ENCODE assay signal across 8 cellular contexts in genomic region chr6:131061041-131061770, GRCh38. TPM values are rescaled to one million over a fixed set of nuclear protein-coding genes. Genes with fewer than 3 reads are reported as not detected.
A peak's percentile ranks its signal among the peaks of the same experiment; 100 is the strongest.
DNase-seq lines count a peak whose midpoint lies in the region; ATAC-seq and TF ChIP-seq lines count a peak whose summit lies in the region.

No MANE protein-coding gene starts in this region.

- H3K36me3 Mint-ChIP-seq in nephron progenitor cell (ENCODE audit: low read depth) = peaks cover 32% of the 10 kb centered on the region

- no peaks in the 10 kb centered on the region for H3K36me3 ChIP-seq in colonic mucosa

- peaks cover 9% of the 10 kb centered on the region for H3K4me1 ChIP-seq in colonic mucosa

- no peak for TF ChIP-seq CTCF in colonic mucosa (IDR thresholded peaks at IDR 0.05)
- TF ChIP-seq CTCF in nephron progenitor cell (IDR thresholded peaks at IDR 0.05) = no peak

- peak overlapping the region in 1 of 2 donors; percentile 75 for H3K9ac ChIP-seq in colonic mucosa (ENCODE audit: low read depth in 2 of 2, low read length in 2 of 2)

- peak overlapping the region; percentile 92 for H3K4me3 Mint-ChIP-seq in nephron progenitor cell

- intact Hi-C loops in colonic mucosa (cut with DNase I) = no loop called here

- peaks cover 32% of the 10 kb centered on the region for H3K9me3 Mint-ChIP-seq in nephron progenitor cell

- H3K4me1 Mint-ChIP-seq in nephron progenitor cell = peaks cover 28% of the 10 kb centered on the region

- no peaks in the 10 kb centered on the region for H3K27me3 ChIP-seq in colonic mucosa

- peak overlapping the region; percentile 93 for H3K4me3 ChIP-seq in colonic mucosa

- H3K27ac ChIP-seq in colonic mucosa = peak overlapping the region; percentile 26

- ATAC-seq in GM18511 (IDR thresholded peaks at IDR 0.05; ENCODE audit: unreplicated experiment) (peak; percentile 36), HG03457 (IDR thresholded peaks at IDR 0.05; ENCODE audit: unreplicated experiment) (no peak)

- peak overlapping the region; percentile 2 for H3K27ac Mint-ChIP-seq in nephron progenitor cell

- DNase-seq in Kasumi-1 (lab: John Stamatoyannopoulos, UW) (peak; percentile 8 to 17), colonic mucosa (no peak), nephron progenitor cell (no peak), NCI-H510A (lab: John Stamatoyannopoulos, UW) (no peak), SKM-1 (lab: John Stamatoyannopoulos, UW; ENCODE audit: unreplicated experiment) (no peak), NCI-H2029 (lab: John Stamatoyannopoulos, UW) (no peak)

- H3K27me3 Mint-ChIP-seq in nephron progenitor cell (ENCODE audit: low read depth, poor library complexity) = peaks cover 8% of the 10 kb centered on the region

- no peaks in the 10 kb centered on the region for H3K9me3 ChIP-seq in colonic mucosa

RNA-seq across cellular contexts. Expression of gene EPB41L2, which starts 1.8 kb away (rescaled TPM):
- 100 to 1,000 TPM; 106 to 113 TPM for total RNA-seq in colonic mucosa

Comparison
In these comparisons a context has a peak if more than half of its experiments do, and no peak if none do; other contexts are left out.
1. DNase-seq: peak in Kasumi-1 (2 of 2); none in colonic mucosa (single experiment), nephron progenitor cell (single experiment), NCI-H510A (single experiment), SKM-1 (single experiment) and NCI-H2029 (single experiment).